ENCODE assay signal across 8 cellular contexts in the genomic region with DNA sequence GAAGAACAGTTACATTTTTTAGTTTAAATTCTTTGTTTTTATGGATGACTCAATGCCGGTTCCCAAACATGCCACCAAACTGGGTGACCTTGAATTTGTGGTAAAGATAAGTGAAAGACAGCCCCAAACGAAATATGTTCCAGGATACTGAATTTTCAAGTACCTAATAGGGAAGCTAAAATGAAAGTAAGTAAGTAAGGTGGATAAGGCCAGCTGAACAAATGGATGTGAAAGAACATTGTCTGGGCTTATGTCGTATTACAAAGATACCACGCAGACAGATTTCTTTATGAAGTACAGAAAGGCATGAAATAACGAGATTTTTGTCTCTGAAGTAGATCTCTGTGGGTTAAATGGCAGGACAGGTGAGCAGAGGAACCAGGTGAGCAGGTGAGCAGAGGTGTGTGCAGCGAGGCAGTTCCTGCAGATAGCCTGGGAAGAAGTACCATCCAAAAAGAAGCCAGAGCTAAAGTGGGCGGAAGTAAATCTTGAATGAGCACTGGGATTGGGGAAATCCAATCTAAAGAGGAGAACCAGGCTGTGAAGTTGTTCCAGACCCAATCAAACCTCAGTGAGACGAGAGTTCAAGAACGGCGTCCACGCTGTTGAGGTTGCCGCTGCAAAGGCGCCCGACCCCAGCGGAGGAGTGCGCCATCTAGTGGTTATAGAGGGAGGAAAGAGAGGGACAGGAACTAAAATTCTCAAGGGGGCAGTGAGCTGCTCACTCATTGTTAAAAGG. TPM values are rescaled to one million over a fixed set of nuclear protein-coding genes. Genes with fewer than 3 reads are reported as not detected.
DNase-seq lines count a peak whose midpoint lies in the region; ATAC-seq and TF ChIP-seq lines count a peak whose summit lies in the region.

No MANE protein-coding gene starts in this region.

- H3K9me3 ChIP-seq in AG04450 (ENCODE audit: control insufficient read depth, insufficient read depth, low read length) (no peaks in the 10 kb centered on the region), right lobe of liver (no peaks in the 10 kb centered on the region)

- H3K27me3 Mint-ChIP-seq in central memory CD8-positive, alpha-beta T cell = peaks cover under 1% of the 10 kb centered on the region

- H3K4me3 Mint-ChIP-seq in central memory CD8-positive, alpha-beta T cell = peak overlapping the region; percentile 67

- H3K36me3 Mint-ChIP-seq in central memory CD8-positive, alpha-beta T cell (ENCODE audit: insufficient read depth) = peaks cover 3% of the 10 kb centered on the region

- H3K36me3 ChIP-seq in right lobe of liver = no peaks in the 10 kb centered on the region

- TF ChIP-seq POLR2A in right lobe of liver (IDR thresholded peaks at IDR 0.05) = no peak

- peaks cover 7% of the 10 kb centered on the region for H3K4me1 Mint-ChIP-seq in central memory CD8-positive, alpha-beta T cell

- POLR2A ChIA-PET in AG04450 (lab: Yijun Ruan, JAX) = no interaction called here

- ATAC-seq in GM18861 (IDR thresholded peaks at IDR 0.05; ENCODE audit: unreplicated experiment) = peak; percentile 89
- ATAC-seq in HG03066 (IDR thresholded peaks at IDR 0.05; ENCODE audit: low read depth, unreplicated experiment) = peak; percentile 84
- ATAC-seq in central memory CD8-positive, alpha-beta T cell (replicated peaks; ENCODE audit: extremely low read depth, poor library complexity, severe bottlenecking) = peak; percentile 88
- ATAC-seq in right lobe of liver = peak; percentile 87 to 96 (median 94)

- H3K27ac Mint-ChIP-seq in central memory CD8-positive, alpha-beta T cell (ENCODE audit: low read depth) = no peak overlapping the region

- CTCF ChIA-PET in AG04450 (lab: Charles Lee) = interaction anchor here (0.5 to 6.0 kb wide), 55 partner anchors 10 to 572 kb away, joined by 3 to 144 read pairs (median 4); partner anchors contain the start of genes CAPN8, FAM177B, SUSD4 and TLR5

- DNase-seq in AG04450 (ENCODE audit: low read depth, low spot score) (no peak), NCI-H2196 treated with DMSO at 0.1 percent for 48 hours (lab: John Stamatoyannopoulos, UW; ENCODE audit: unreplicated experiment) (peak; percentile 4), right lobe of liver (peak; percentile 51 to 70 (median 68))
- DNase-seq in activated CD4-positive, CD25-positive, alpha-beta regulatory T cell treated with anti-CD3 and anti-CD28 coated beads, Interleukin-2, amount 50 U/mL, for 16 hours (ENCODE audit: low read depth, low spot score) = peak; percentile 60
- peak; percentile 49 to 57 for DNase-seq in central memory CD8-positive, alpha-beta T cell (ENCODE audit: low spot score in 2 of 2)
- peak; percentile 56 for DNase-seq in stimulated activated CD8-positive, alpha-beta memory T cell treated with anti-CD3 and anti-CD28 coated beads, Interleukin-12 subunit alpha, Interleukin-12 subunit beta, amount 100 ng/mL, for 1 hour (ENCODE audit: low read depth)

- intact Hi-C loops in right lobe of liver (cut with DNase I) = no loop called here

- H3K4me1 ChIP-seq in right lobe of liver = peaks cover 0 to 4% (median 0%) of the 10 kb centered on the region in 4 donors

- H3K4me3 ChIP-seq in AG04450 (ENCODE audit: low read depth, low read length) (no peak overlapping the region), right lobe of liver (no peak overlapping the region)

- peak; percentile 91 for TF ChIP-seq CTCF in AG04450 (IDR thresholded peaks at IDR 0.05; ENCODE audit: low read depth, low read length)
- TF ChIP-seq CTCF in right lobe of liver (IDR thresholded peaks at IDR 0.05) = peak; percentile 71 to 99 (median 95)

- WGBS in right lobe of liver (ENCODE audit: insufficient coverage, low coverage, low lambda C conversion rate, missing lambda C conversion rate) = 31% methylated on average over 16 of the region's 16 CpGs

- H3K27me3 ChIP-seq in AG04450 (ENCODE audit: control insufficient read depth, insufficient read depth, low read length) (peaks cover 11% of the 10 kb centered on the region), right lobe of liver (no peaks in the 10 kb centered on the region)

- H3K9me3 Mint-ChIP-seq in central memory CD8-positive, alpha-beta T cell = no peaks in the 10 kb centered on the region

- H3K27ac ChIP-seq in AG04450 (ENCODE audit: low read depth, low read length) (no peak overlapping the region), right lobe of liver (no peak overlapping the region)

RNA-seq across cellular contexts. Expression of gene TLR5, which starts 19.6 kb away (rescaled TPM):
- 0.07 and 0.11 TPM in 2 replicates for polyA plus RNA-seq in AG04450 (2011; rRNA removed)
- polyA minus RNA-seq in AG04450 (2011; rRNA and poly(A)+ RNA removed) = 0.05 and 0.09 TPM in 2 replicates
- 1 to 10 TPM in 5 of 6 experiments, under 1 TPM in 1; 0.84 to 3.3 (median 2.5) TPM for total RNA-seq in right lobe of liver
